ENCODE assay signal across 15 cellular contexts in genomic region chr6:124747336-124747735, GRCh38.
DNase-seq lines count a peak whose midpoint lies in the region; ATAC-seq and TF ChIP-seq lines count a peak whose summit lies in the region.
"Had no signal": no experiment of that assay in that cellular context is flagged by ENCODE, and none has a peak within 500 bp of the region (broad histone marks: within the 10 kb centered on the region; RNA-seq: fewer than 3 reads in every experiment).

No MANE protein-coding gene starts in this region.

- H3K27me3 ChIP-seq in right atrium auricular region (no peaks in the 10 kb centered on the region), left lung (no peaks in the 10 kb centered on the region), testis (no peaks in the 10 kb centered on the region)
- H3K27me3 ChIP-seq: BE2C had no signal

- H3K4me1 ChIP-seq in right atrium auricular region (no peaks in the 10 kb centered on the region), left lung (no peaks in the 10 kb centered on the region), testis (no peaks in the 10 kb centered on the region)
- H3K4me1 ChIP-seq: BE2C had no signal

- H3K36me3 Mint-ChIP-seq in stimulated activated memory B cell treated with anti-CD40 and anti-IgM and Interleukin-4, amounts not matched to agents 10 μg/mL and 1 μg/mL and 100 μg/mL, for 72 hours = no peaks in the 10 kb centered on the region
- H3K36me3 Mint-ChIP-seq: CD4-positive, alpha-beta memory T cell had no signal

- no peaks in the 10 kb centered on the region for H3K9me3 ChIP-seq in right atrium auricular region
- H3K9me3 ChIP-seq in left lung = no peaks in the 10 kb centered on the region
- H3K9me3 ChIP-seq in testis = no peaks in the 10 kb centered on the region
- H3K9me3 ChIP-seq: BE2C, HAP-1 had no signal

- intact Hi-C loops in left cardiac atrium (cut with DNase I) (no loop called here), left ventricle myocardium superior (cut with micrococcal nuclease) (no loop called here), left lung (cut with DNase I) (no loop called here), testis (cut with DNase I; ENCODE audit: low total_unique reads) (no loop called here)

- H3K27ac Mint-ChIP-seq in stimulated activated memory B cell treated with anti-CD40 and anti-IgM and Interleukin-4, amounts not matched to agents 10 μg/mL and 1 μg/mL and 100 μg/mL, for 72 hours = no peak overlapping the region
- H3K27ac Mint-ChIP-seq: CD4-positive, alpha-beta memory T cell had no signal

- H3K27me3 Mint-ChIP-seq in stimulated activated memory B cell treated with anti-CD40 and anti-IgM and Interleukin-4, amounts not matched to agents 10 μg/mL and 1 μg/mL and 100 μg/mL, for 72 hours = no peaks in the 10 kb centered on the region
- H3K27me3 Mint-ChIP-seq: CD4-positive, alpha-beta memory T cell had no signal

- TF ChIP-seq CTCF in right atrium auricular region (IDR thresholded peaks at IDR 0.05) (no peak), left lung (IDR thresholded peaks at IDR 0.05) (no peak), testis (IDR thresholded peaks at IDR 0.05) (no peak)

- no peaks in the 10 kb centered on the region for H3K36me3 ChIP-seq in right atrium auricular region
- no peaks in the 10 kb centered on the region for H3K36me3 ChIP-seq in left lung
- no peaks in the 10 kb centered on the region for H3K36me3 ChIP-seq in testis (ENCODE audit: low read depth, missing control alignments)
- H3K36me3 ChIP-seq: BE2C, HAP-1 had no signal

- ATAC-seq in left cardiac atrium (peak; percentile 50 to 68), left ventricle myocardium superior (peak; percentile 78), left lung (peak; percentile 13), GM19467 (IDR thresholded peaks at IDR 0.05; ENCODE audit: unreplicated experiment) (no peak)
- ATAC-seq in stimulated activated memory B cell treated with anti-CD40 and anti-IgM and Interleukin-4, amounts not matched to agents 10 μg/mL and 1 μg/mL and 100 μg/mL, for 72 hours = no peak

- no peaks in the 10 kb centered on the region for H3K4me1 Mint-ChIP-seq in stimulated activated memory B cell treated with anti-CD40 and anti-IgM and Interleukin-4, amounts not matched to agents 10 μg/mL and 1 μg/mL and 100 μg/mL, for 72 hours
- H3K4me1 Mint-ChIP-seq: CD4-positive, alpha-beta memory T cell had no signal

- TF ChIP-seq POLR2A in testis (IDR thresholded peaks at IDR 0.05) = no peak

- H3K9me3 Mint-ChIP-seq in stimulated activated memory B cell treated with anti-CD40 and anti-IgM and Interleukin-4, amounts not matched to agents 10 μg/mL and 1 μg/mL and 100 μg/mL, for 72 hours = peaks cover 3% of the 10 kb centered on the region
- H3K9me3 Mint-ChIP-seq: CD4-positive, alpha-beta memory T cell had no signal

- DNase-seq in left cardiac atrium = no peak
- no peak for DNase-seq in right atrium auricular region (ENCODE audit: low spot score)
- no peak for DNase-seq in left ventricle myocardium superior
- no peak for DNase-seq in left lung
- DNase-seq in testis = peak; percentile 18
- DNase-seq in kidney glomerular epithelial cell (lab: John Stamatoyannopoulos, UW) = no peak
- DNase-seq: BE2C; CD4-positive, alpha-beta memory T cell; DMS153; DMS79 treated with DMSO at 0.1 percent for 48 hours; EL had no signal

- WGBS in testis, 2 donors = 41 to 54% methylated on average over 2 of the region's 2 CpGs

- no peak overlapping the region for H3K4me3 ChIP-seq in right atrium auricular region
- no peak overlapping the region for H3K4me3 ChIP-seq in left lung
- H3K4me3 ChIP-seq in testis = no peak overlapping the region
- H3K4me3 ChIP-seq: HAP-1 had no signal

- no peak overlapping the region for H3K27ac ChIP-seq in right atrium auricular region
- H3K27ac ChIP-seq in left lung = no peak overlapping the region
- H3K27ac ChIP-seq in testis = no peak overlapping the region
- H3K27ac ChIP-seq: C4-2B had no signal

- no peak overlapping the region for H3K4me3 Mint-ChIP-seq in stimulated activated memory B cell treated with anti-CD40 and anti-IgM and Interleukin-4, amounts not matched to agents 10 μg/mL and 1 μg/mL and 100 μg/mL, for 72 hours
- H3K4me3 Mint-ChIP-seq: CD4-positive, alpha-beta memory T cell had no signal

Comparison
In these comparisons a context has a peak if more than half of its experiments do, and no peak if none do; other contexts are left out.
1. ATAC-seq: peak in left cardiac atrium (2 of 2), left ventricle myocardium superior (single experiment) and left lung (single experiment); none in GM19467 (single experiment) and stimulated activated memory B cell treated with anti-CD40 and anti-IgM and Interleukin-4, amounts not matched to agents 10 μg/mL and 1 μg/mL and 100 μg/mL, for 72 hours (single experiment).